Comparison of ENCODE assay signal across 25 cellular contexts in genomic region chr22:24986816-24987215, GRCh38. TPM values are rescaled to one million over a fixed set of nuclear protein-coding genes. Genes with fewer than 3 reads are reported as not detected.
DNase-seq lines count a peak whose midpoint lies in the region; ATAC-seq, FAIRE-seq and TF ChIP-seq lines count a peak whose summit lies in the region.
"Had no signal": no experiment of that assay in that cellular context is flagged by ENCODE, and none has a peak within 500 bp of the region (broad histone marks: within the 10 kb centered on the region; RNA-seq: fewer than 3 reads in every experiment).

No MANE protein-coding gene starts in this region.

- no peak for TF ChIP-seq CTCF in natural killer cell (IDR thresholded peaks at IDR 0.05)
- no peak for TF ChIP-seq CTCF in RWPE2 (IDR thresholded peaks at IDR 0.05; ENCODE audit: poor library complexity, severe bottlenecking)
- no peak for TF ChIP-seq CTCF in endothelial cell (IDR thresholded peaks at IDR 0.05; ENCODE audit: unreplicated experiment)
- no peak for TF ChIP-seq CTCF in PC-9 (conservative IDR thresholded peaks at IDR 0.05)

- H3K9me3 Mint-ChIP-seq in natural killer cell, result no peaks in the 10 kb centered on the region
- H3K9me3 Mint-ChIP-seq in natural killer cell treated with Interleukin-12 subunit alpha and Interleukin-12 subunit beta and Interleukin-15 and Interleukin-18, amount 100 ng/mL, for 72 hours, result no peaks in the 10 kb centered on the region
- no peaks in the 10 kb centered on the region for H3K9me3 Mint-ChIP-seq in endothelial cell (ENCODE audit: unreplicated experiment)
- H3K9me3 Mint-ChIP-seq: activated naive CD8-positive, alpha-beta T cell treated with anti-CD3 and anti-CD28 coated beads, Interleukin-2, amount 50 U/mL, for 24 hours; CD4-positive, alpha-beta T cell had no signal

- DNase-seq in natural killer cell (no peak), RWPE2 (ENCODE audit: low spot score) (no peak), endothelial cell (ENCODE audit: low spot score) (no peak), urothelium cell line (ENCODE audit: low spot score) (no peak), substantia nigra (lab: John Stamatoyannopoulos, UW) (no peak), PC-9 (no peak)
- DNase-seq in natural killer cell treated with Interleukin-12 subunit alpha and Interleukin-12 subunit beta and Interleukin-15 and Interleukin-18, amount 100 ng/mL, for 72 hours (ENCODE audit: low spot score), result no peak
- DNase-seq: activated CD4-positive, alpha-beta T cell treated with anti-CD3 and anti-CD28 coated beads for 4 hours; activated CD8-positive, alpha-beta memory T cell treated with anti-CD3 and anti-CD28 coated beads, Interleukin-2, amount 50 U/mL, for 4 hours; activated naive CD8-positive, alpha-beta T cell treated with anti-CD3 and anti-CD28 coated beads, Interleukin-2, amount 50 U/mL, for 24 hours; head of caudate nucleus; HFFc6; Kasumi-1; kidney glomerular epithelial cell; NCI-H1436 treated with DMSO at 0.1 percent for 48 hours; NCI-H345; NCI-H748 treated with DMSO at 0.1 percent for 48 hours; right lobe of liver; stimulated activated CD4-positive, alpha-beta T cell treated with anti-CD3 and anti-CD28 coated beads, Interleukin-4, amount 100 ng/mL, for 24 hours; stimulated activated naive B cell treated with anti-CD40 and anti-IgM and Interleukin-4, amounts not matched to agents 10 μg/mL and 1 μg/mL and 100 μg/mL, for 72 hours had no signal

- H3F3A ChIP-seq in PC-9 (ENCODE audit: insufficient read depth, low read depth), result peaks cover 22% of the 10 kb centered on the region

- ATAC-seq in natural killer cell (peak in 2 of 3 donors; percentile 67 to 68), RWPE2 (ENCODE audit: low read depth) (no peak)
- no peak for ATAC-seq in natural killer cell treated with Interleukin-12 subunit alpha and Interleukin-12 subunit beta and Interleukin-15 and Interleukin-18, amount 100 ng/mL, for 72 hours
- ATAC-seq: activated naive CD8-positive, alpha-beta T cell treated with anti-CD3 and anti-CD28 coated beads, Interleukin-2, amount 50 U/mL, for 24 hours; stimulated activated naive B cell treated with anti-CD40 and anti-IgM and Interleukin-4, amounts not matched to agents 10 μg/mL and 1 μg/mL and 100 μg/mL, for 72 hours had no signal

- no peak overlapping the region for H3K4me2 ChIP-seq in PC-9

- no peaks in the 10 kb centered on the region for H3K27me3 ChIP-seq in RWPE2 (ENCODE audit: insufficient read depth, poor library complexity, severe bottlenecking)
- H3K27me3 ChIP-seq in PC-9 (ENCODE audit: insufficient read depth, low read depth), result no peaks in the 10 kb centered on the region
- H3K27me3 ChIP-seq: right lobe of liver, suprapubic skin had no signal

- H4K20me1 ChIP-seq in PC-9 (ENCODE audit: insufficient read depth), result no peaks in the 10 kb centered on the region

- POLR2A ChIA-PET in PC-9 (lab: Charles Lee; ENCODE audit: unreplicated experiment), result no interaction called here

- H3K4me3 Mint-ChIP-seq in natural killer cell (no peak overlapping the region), endothelial cell (ENCODE audit: unreplicated experiment) (no peak overlapping the region)
- H3K4me3 Mint-ChIP-seq in natural killer cell treated with Interleukin-12 subunit alpha and Interleukin-12 subunit beta and Interleukin-15 and Interleukin-18, amount 100 ng/mL, for 72 hours, result no peak overlapping the region
- H3K4me3 Mint-ChIP-seq: activated naive CD8-positive, alpha-beta T cell treated with anti-CD3 and anti-CD28 coated beads, Interleukin-2, amount 50 U/mL, for 24 hours; CD4-positive, alpha-beta T cell; stimulated activated naive B cell treated with anti-CD40 and anti-IgM and Interleukin-4, amounts not matched to agents 10 μg/mL and 1 μg/mL and 100 μg/mL, for 72 hours had no signal

- CTCF ChIA-PET in PC-9 (lab: Charles Lee), result interaction anchor here (0.6 kb wide), 1 partner anchor 14 kb away, joined by 13 read pairs; no protein-coding TSS in a partner anchor

- BruUV-seq in PC-9 (replicated peaks; lab: Mats Ljungman, UMichigan), result no TSS peak

- peak; percentile 95 for FAIRE-seq in urothelium cell line (lab: Jason Lieb, UNC)

- H3K4me3 ChIP-seq in RWPE2 (ENCODE audit: severe bottlenecking) (no peak overlapping the region), PC-9 (no peak overlapping the region)
- H3K4me3 ChIP-seq: right lobe of liver, suprapubic skin had no signal

- H3K9me3 ChIP-seq in RWPE2 (ENCODE audit: severe bottlenecking), result no peaks in the 10 kb centered on the region
- no peaks in the 10 kb centered on the region for H3K9me3 ChIP-seq in PC-9 (ENCODE audit: insufficient read depth, low read depth)
- H3K9me3 ChIP-seq: right lobe of liver, suprapubic skin had no signal

- H3K4me1 Mint-ChIP-seq in natural killer cell (peaks cover 20 to 28% of the 10 kb centered on the region in 2 donors), endothelial cell (ENCODE audit: unreplicated experiment) (peaks cover 27% of the 10 kb centered on the region)
- H3K4me1 Mint-ChIP-seq in natural killer cell treated with Interleukin-12 subunit alpha and Interleukin-12 subunit beta and Interleukin-15 and Interleukin-18, amount 100 ng/mL, for 72 hours (ENCODE audit: low read depth in 2 of 2), result peaks cover 9 to 10% of the 10 kb centered on the region in 2 donors

- intact Hi-C loops in natural killer cell (cut with micrococcal nuclease), result no loop called here
- intact Hi-C loops in PC-9 (cut with micrococcal nuclease; ENCODE audit: unreplicated experiment), result no loop called here

- H3K27ac ChIP-seq in RWPE2 (ENCODE audit: poor library complexity, severe bottlenecking) (peak overlapping the region; percentile 96), substantia nigra (ENCODE audit: low read depth, low read length, poor library complexity, severe bottlenecking) (no peak overlapping the region), PC-9 (no peak overlapping the region)
- H3K27ac ChIP-seq: right lobe of liver had no signal

- H3K4me1 ChIP-seq in RWPE2 (ENCODE audit: insufficient read depth, poor library complexity, severe bottlenecking) (peaks cover 58% of the 10 kb centered on the region), PC-9 (replicated peaks; ENCODE audit: insufficient read depth) (peaks cover 19% of the 10 kb centered on the region)

- H3K27me3 Mint-ChIP-seq in natural killer cell (ENCODE audit: low read depth in 2 of 2), result peaks cover 9 to 15% of the 10 kb centered on the region in 2 donors
- H3K27me3 Mint-ChIP-seq in natural killer cell treated with Interleukin-12 subunit alpha and Interleukin-12 subunit beta and Interleukin-15 and Interleukin-18, amount 100 ng/mL, for 72 hours, result peaks cover 7 to 9% of the 10 kb centered on the region in 2 donors
- H3K27me3 Mint-ChIP-seq in endothelial cell (ENCODE audit: unreplicated experiment), result no peaks in the 10 kb centered on the region

- H3K9me2 ChIP-seq in PC-9 (ENCODE audit: insufficient read depth), result no peaks in the 10 kb centered on the region

- H3K36me3 ChIP-seq in RWPE2 (ENCODE audit: low read depth), result peaks cover 15% of the 10 kb centered on the region
- peaks cover 2% of the 10 kb centered on the region; the same call in 1 of the 2 replicates for H3K36me3 ChIP-seq in PC-9 (ENCODE audit: low read depth)
- H3K36me3 ChIP-seq: right lobe of liver, suprapubic skin had no signal

- H3K79me2 ChIP-seq in PC-9 (ENCODE audit: low read depth), result peaks cover 12% of the 10 kb centered on the region

- H2AFZ ChIP-seq in PC-9, result no peak overlapping the region

- H3K27ac Mint-ChIP-seq in natural killer cell (no peak overlapping the region), endothelial cell (ENCODE audit: unreplicated experiment) (peak overlapping the region; percentile 30)
- no peak overlapping the region for H3K27ac Mint-ChIP-seq in natural killer cell treated with Interleukin-12 subunit alpha and Interleukin-12 subunit beta and Interleukin-15 and Interleukin-18, amount 100 ng/mL, for 72 hours
- H3K27ac Mint-ChIP-seq: activated naive CD8-positive, alpha-beta T cell treated with anti-CD3 and anti-CD28 coated beads, Interleukin-2, amount 50 U/mL, for 24 hours; CD4-positive, alpha-beta T cell; stimulated activated naive B cell treated with anti-CD40 and anti-IgM and Interleukin-4, amounts not matched to agents 10 μg/mL and 1 μg/mL and 100 μg/mL, for 72 hours had no signal

- H3K36me3 Mint-ChIP-seq in natural killer cell (no peaks in the 10 kb centered on the region), endothelial cell (ENCODE audit: low read depth, unreplicated experiment) (no peaks in the 10 kb centered on the region)
- no peaks in the 10 kb centered on the region for H3K36me3 Mint-ChIP-seq in natural killer cell treated with Interleukin-12 subunit alpha and Interleukin-12 subunit beta and Interleukin-15 and Interleukin-18, amount 100 ng/mL, for 72 hours
- H3K36me3 Mint-ChIP-seq: stimulated activated naive B cell treated with anti-CD40 and anti-IgM and Interleukin-4, amounts not matched to agents 10 μg/mL and 1 μg/mL and 100 μg/mL, for 72 hours had no signal

RNA-seq across cellular contexts. Expression of gene KIAA1671, which starts 34.3 kb away (rescaled TPM):
- total RNA-seq in natural killer cell (10 to 100 TPM in 1 of 3 donors, 1 to 10 TPM in 2; 3.6 to 24.0 (median 7.3) TPM), endothelial cell (ENCODE audit: unreplicated experiment) (92.1 TPM), PC-9 (2021) (44.3 and 47.7 TPM in 2 replicates)
- 10 to 100 TPM; 11.7 to 21.3 TPM for total RNA-seq in natural killer cell treated with Interleukin-12 subunit alpha and Interleukin-12 subunit beta and Interleukin-15 and Interleukin-18, amount 100 ng/mL, for 72 hours

RNA-seq across cellular contexts. Expression of gene LHFPL7, which starts 40.3 kb away (rescaled TPM):
- not detected for total RNA-seq in natural killer cell
- not detected for total RNA-seq in natural killer cell treated with Interleukin-12 subunit alpha and Interleukin-12 subunit beta and Interleukin-15 and Interleukin-18, amount 100 ng/mL, for 72 hours
- not detected for total RNA-seq in endothelial cell (ENCODE audit: unreplicated experiment)
- total RNA-seq in PC-9 (2021), result not detected in 2 replicates
- total RNA-seq: CD4-positive, alpha-beta T cell; HFFc6; posterior vena cava; right lobe of liver; T-helper 2 cell treated with Interferon-gamma antibody and Interleukin-4, amounts not matched to agents 100 ng/mL and 5 ng/mL, for 36 hours; urinary bladder had no signal

Comparison
In these comparisons a context has a peak if more than half of its experiments do, and no peak if none do; other contexts are left out.
1. ATAC-seq: peak in natural killer cell (2 of 3); none in natural killer cell treated with Interleukin-12 subunit alpha and Interleukin-12 subunit beta and Interleukin-15 and Interleukin-18, amount 100 ng/mL, for 72 hours (0 of 2) and RWPE2 (single experiment).